ENCODE assay signal across 20 cellular contexts in the genomic region with DNA sequence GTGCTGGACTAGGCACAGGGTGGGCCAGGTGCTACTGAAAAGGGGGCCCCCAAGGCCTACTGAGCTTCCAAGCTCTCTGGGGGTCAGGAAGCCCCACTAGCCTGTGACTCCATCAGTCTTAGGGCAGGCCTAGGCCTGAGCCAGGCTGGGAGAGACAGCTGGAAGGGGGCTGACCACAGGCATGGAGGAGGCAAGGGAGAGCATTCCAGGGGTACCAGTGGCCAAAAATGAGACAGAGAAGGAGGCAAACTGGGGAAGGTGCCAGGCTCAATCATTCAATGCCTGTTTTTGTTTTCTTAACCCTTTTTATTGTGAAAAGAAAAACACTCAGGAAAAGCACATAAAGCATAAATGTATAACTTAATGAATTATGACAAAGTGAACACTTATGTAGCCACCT. TPM values are rescaled to one million over a fixed set of nuclear protein-coding genes. Genes with fewer than 3 reads are reported as not detected.
DNase-seq lines count a peak whose midpoint lies in the region; ATAC-seq and TF ChIP-seq lines count a peak whose summit lies in the region.
"Had no signal": no experiment of that assay in that cellular context is flagged by ENCODE, and none has a peak within 500 bp of the region (broad histone marks: within the 10 kb centered on the region; RNA-seq: fewer than 3 reads in every experiment).

No MANE protein-coding gene starts in this region.

- no peaks in the 10 kb centered on the region for H3K27me3 ChIP-seq in CD4-positive, alpha-beta T cell (ENCODE audit: control insufficient read depth, insufficient read depth, low read length)
- no peaks in the 10 kb centered on the region for H3K27me3 ChIP-seq in SJCRH30

- H3K27ac ChIP-seq in CD4-positive, alpha-beta T cell (ENCODE audit: low read depth, low read length) = peak overlapping the region; percentile 58
- H3K27ac ChIP-seq in SJCRH30 = no peak overlapping the region
- H3K27ac ChIP-seq: epithelial cell of prostate, left ventricle myocardium inferior had no signal

- CTCF ChIA-PET in CD4-positive, alpha-beta T cell (lab: Charles Lee) = interaction anchor here (2.3 to 5.7 kb wide), 2 partner anchors 12 to 49 kb away, joined by 15 to 27 read pairs; no protein-coding TSS in a partner anchor

- no peaks in the 10 kb centered on the region for H3K9me3 ChIP-seq in CD4-positive, alpha-beta T cell (ENCODE audit: control insufficient read depth, low read length)
- no peaks in the 10 kb centered on the region for H3K9me3 ChIP-seq in SJCRH30 (replicated peaks)
- H3K9me3 ChIP-seq: HAP-1, left ventricle myocardium inferior had no signal

- peaks cover 8% of the 10 kb centered on the region; the same call in 1 of the 2 replicates for H3K4me1 ChIP-seq in SJCRH30
- H3K4me1 ChIP-seq: HAP-1, left ventricle myocardium inferior had no signal

- peaks cover 90% of the 10 kb centered on the region for H3K4me1 Mint-ChIP-seq in CD4-positive, alpha-beta T cell (ENCODE audit: low read depth)

- TF ChIP-seq CTCF in CD4-positive, alpha-beta T cell (IDR thresholded peaks at IDR 0.05) = no peak
- no peak for TF ChIP-seq CTCF in fibroblast of the aortic adventitia (IDR thresholded peaks at IDR 0.05; ENCODE audit: insufficient read depth, low read length)

- H3K36me3 Mint-ChIP-seq in CD4-positive, alpha-beta T cell (ENCODE audit: low read depth) = no peaks in the 10 kb centered on the region
- H3K36me3 Mint-ChIP-seq: brain had no signal

- intact Hi-C loops in CD4-positive, alpha-beta T cell (cut with DNase I, micrococcal nuclease) = loop anchor here in 1 of 2 experiments (2.0 kb wide), 1 partner anchor 15 kb away; no protein-coding TSS in a partner anchor

- ATAC-seq in CD4-positive, alpha-beta T cell (ENCODE audit: poor library complexity) = no peak

- H3K27ac Mint-ChIP-seq in CD4-positive, alpha-beta T cell = peak overlapping the region; percentile 95
- H3K27ac Mint-ChIP-seq: activated CD4-positive, alpha-beta memory T cell treated with anti-CD3 and anti-CD28 coated beads, Interleukin-2, amount 10 ng/mL, durations not matched to agents 7 days and 5 days; B cell had no signal

- H3K27me3 Mint-ChIP-seq in CD4-positive, alpha-beta T cell = no peaks in the 10 kb centered on the region
- H3K27me3 Mint-ChIP-seq: B cell had no signal

- H3K36me3 ChIP-seq in SJCRH30 = no peaks in the 10 kb centered on the region
- H3K36me3 ChIP-seq: HAP-1, left ventricle myocardium inferior had no signal

- DNase-seq in A172 (ENCODE audit: low spot score) (peak; percentile 53), SJCRH30 (peak; percentile 46 to 50), fibroblast of the aortic adventitia (ENCODE audit: low read depth) (peak; percentile 55), HT-29 (ENCODE audit: low spot score) (no peak), NCI-H2196 (lab: John Stamatoyannopoulos, UW; ENCODE audit: unreplicated experiment) (no peak)
- DNase-seq in CD4-positive, alpha-beta T cell = no peak
- DNase-seq in stimulated activated naive CD4-positive, alpha-beta T cell (lab: John Stamatoyannopoulos, UW) = no peak
- DNase-seq: activated CD4-positive, alpha-beta memory T cell treated with anti-CD3 and anti-CD28 coated beads, Interleukin-2, amount 10 ng/mL, durations not matched to agents 7 days and 5 days; DMS153; KBM-7; left ventricle myocardium inferior; NCI-H1417 treated with DMSO at 0.1 percent for 48 hours; NCI-H2171 treated with DMSO at 0.1 percent for 48 hours; stimulated activated CD4-positive, alpha-beta T cell treated with anti-CD3 and anti-CD28 coated beads, Interleukin-4, amount 100 ng/mL, for 1 hour; substantia nigra; SW 1271 had no signal

- H3K4me3 Mint-ChIP-seq in CD4-positive, alpha-beta T cell = peak overlapping the region; percentile 65
- H3K4me3 Mint-ChIP-seq: activated CD4-positive, alpha-beta memory T cell treated with anti-CD3 and anti-CD28 coated beads, Interleukin-2, amount 10 ng/mL, durations not matched to agents 7 days and 5 days; B cell; brain had no signal

- no peaks in the 10 kb centered on the region for H3K9me3 Mint-ChIP-seq in CD4-positive, alpha-beta T cell
- H3K9me3 Mint-ChIP-seq: activated CD4-positive, alpha-beta memory T cell treated with anti-CD3 and anti-CD28 coated beads, Interleukin-2, amount 10 ng/mL, durations not matched to agents 7 days and 5 days had no signal

- POLR2A ChIA-PET in CD4-positive, alpha-beta T cell (lab: Charles Lee) = interaction anchor here (0.6 to 5.0 kb wide), 3 partner anchors 16 to 82 kb away, joined by 4 to 38 read pairs (median 9); no protein-coding TSS in a partner anchor

- H3K4me3 ChIP-seq in SJCRH30 = no peak overlapping the region
- no peak overlapping the region for H3K4me3 ChIP-seq in fibroblast of the aortic adventitia (ENCODE audit: low read depth, low read length)
- H3K4me3 ChIP-seq: HAP-1, left ventricle myocardium inferior had no signal

RNA-seq across cellular contexts. Expression of a gene that starts 26.2 kb away (rescaled TPM):
- 3.8 and 4.8 TPM in 2 replicates for total RNA-seq in A172 (2014; rRNA removed; shearing (Covaris generic))
- 100 to 1,000 TPM; 480 to 493 TPM for total RNA-seq in CD4-positive, alpha-beta T cell
- total RNA-seq in SJCRH30 (2014; rRNA removed; shearing (Covaris generic)) = 1.8 and 2.4 TPM in 2 replicates
- 1.1 and 16.8 TPM in 2 replicates for total RNA-seq in fibroblast of the aortic adventitia (ENCODE audit: low replicate concordance)
- 23.8 and 28.5 TPM in 2 replicates for total RNA-seq in HT-29 (2014; rRNA removed; shearing (Covaris generic))

Comparison
In these comparisons a context has a peak if more than half of its experiments do, and no peak if none do; other contexts are left out.
1. DNase-seq: peak in A172 (single experiment), SJCRH30 (2 of 2) and fibroblast of the aortic adventitia (single experiment); none in CD4-positive, alpha-beta T cell (0 of 10), HT-29 (single experiment), NCI-H2196 (single experiment) and stimulated activated naive CD4-positive, alpha-beta T cell (0 of 6).
2. RNA of a gene that starts 26.2 kb away (total RNA-seq): 480 to 493 TPM in CD4-positive, alpha-beta T cell; 23.8 to 28.5 TPM in HT-29, 1.1 to 16.8 TPM in fibroblast of the aortic adventitia, 3.8 to 4.8 TPM in A172 and 1.8 to 2.4 TPM in SJCRH30; every median in the first group is over 10 times any median in the second.